In the genomic region with DNA sequence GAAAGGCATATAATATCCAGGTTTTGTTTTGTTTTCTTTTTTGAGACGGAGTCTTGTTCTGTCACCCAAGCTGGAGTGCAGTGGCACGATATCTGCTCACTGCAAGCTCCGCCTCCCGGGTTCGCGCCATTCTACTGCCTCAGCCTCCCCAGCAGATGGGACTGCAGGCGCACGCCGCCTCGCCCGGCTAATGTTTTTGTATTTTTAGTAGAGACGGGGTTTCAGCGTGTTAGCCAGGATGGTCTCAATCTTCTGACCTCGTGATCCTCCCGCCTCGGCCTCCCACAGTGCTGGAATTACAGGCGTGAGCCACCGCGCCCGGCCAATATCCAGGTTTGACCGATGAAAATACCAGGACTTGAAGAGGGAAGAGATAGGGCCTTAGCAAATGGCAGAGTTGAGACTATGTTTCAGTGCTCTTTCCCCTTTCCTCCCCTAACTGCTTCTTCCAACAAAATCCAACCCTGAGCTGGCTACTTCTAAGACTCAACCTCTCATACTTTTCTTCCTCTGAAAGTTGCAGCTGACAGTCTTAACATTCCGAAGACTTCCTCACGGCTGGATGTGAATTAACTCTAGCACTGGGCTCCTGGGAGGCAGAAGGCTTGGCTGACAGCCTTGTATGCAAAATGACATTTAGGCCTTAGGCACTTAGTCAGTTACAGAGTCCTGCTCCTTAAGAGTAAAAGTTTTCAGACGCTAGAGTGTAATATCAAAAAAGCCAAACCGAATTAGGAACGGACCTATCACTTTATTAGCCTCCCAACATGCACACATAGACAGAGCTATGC, we compare ENCODE assay signal across 18 cellular contexts. TPM values are rescaled to one million over a fixed set of nuclear protein-coding genes. Genes with fewer than 3 reads are reported as not detected.
A peak's percentile ranks its signal among the peaks of the same experiment; 100 is the strongest.
DNase-seq lines count a peak whose midpoint lies in the region; ATAC-seq, FAIRE-seq and TF ChIP-seq lines count a peak whose summit lies in the region.
"Had no signal": no experiment of that assay in that cellular context is flagged by ENCODE, and none has a peak within 500 bp of the region (broad histone marks: within the 10 kb centered on the region; RNA-seq: fewer than 3 reads in every experiment).

No MANE protein-coding gene starts in this region.

- ATAC-seq in left lung (peak; percentile 8), GM18858 (IDR thresholded peaks at IDR 0.05; ENCODE audit: unreplicated experiment) (no peak), GM21447 (IDR thresholded peaks at IDR 0.05; ENCODE audit: unreplicated experiment) (no peak), HG02852 (IDR thresholded peaks at IDR 0.05; ENCODE audit: unreplicated experiment) (no peak)
- ATAC-seq: activated CD4-positive, alpha-beta T cell treated with anti-CD3 and anti-CD28 coated beads for 36 hours; activated T-cell treated with anti-CD3 and anti-CD28 coated beads, Interleukin-2, amount 50 U/mL, for 4 hours had no signal

- no peaks in the 10 kb centered on the region for H3K9me3 ChIP-seq in MG63
- H3K9me3 ChIP-seq in left lung, result no peaks in the 10 kb centered on the region
- no peaks in the 10 kb centered on the region for H3K9me3 ChIP-seq in subcutaneous abdominal adipose tissue (ENCODE audit: control insufficient read depth in 5 of 5, low read length in 5 of 5)
- no peaks in the 10 kb centered on the region for H3K9me3 ChIP-seq in small intestine (ENCODE audit: control insufficient read depth, low read depth)
- H3K9me3 ChIP-seq: adrenal gland, pancreas, transverse colon had no signal

- intact Hi-C loops in left lung (cut with DNase I), result no loop called here

- TF ChIP-seq CTCF in chondrocyte (IDR thresholded peaks at IDR 0.05) (no peak), left lung (IDR thresholded peaks at IDR 0.05) (no peak)

- H3K36me3 ChIP-seq in MG63, result no peaks in the 10 kb centered on the region; the same call in 1 of the 2 replicates
- H3K36me3 ChIP-seq in left lung, result no peaks in the 10 kb centered on the region
- no peaks in the 10 kb centered on the region for H3K36me3 ChIP-seq in subcutaneous abdominal adipose tissue (ENCODE audit: control insufficient read depth in 5 of 5, insufficient read depth in 5 of 5, low read length in 5 of 5)
- H3K36me3 ChIP-seq in small intestine (ENCODE audit: control insufficient read depth in 2 of 2, insufficient read depth in 2 of 2, low read length in 2 of 2), result no peaks in the 10 kb centered on the region
- H3K36me3 ChIP-seq: adrenal gland, pancreas, transverse colon had no signal

- H3K4me1 ChIP-seq in left lung, result peaks cover 6 to 17% of the 10 kb centered on the region in 2 donors
- H3K4me1 ChIP-seq in subcutaneous abdominal adipose tissue (ENCODE audit: control insufficient read depth in 5 of 5, insufficient read depth in 5 of 5, low read length in 5 of 5), result peaks cover 4 to 33% (median 28%) of the 10 kb centered on the region in 5 donors
- H3K4me1 ChIP-seq in small intestine (ENCODE audit: control insufficient read depth in 2 of 2, insufficient read depth in 1 of 2, low read depth in 1 of 2, low read length in 1 of 2), result peaks cover 3 to 6% of the 10 kb centered on the region in 2 donors

- peak overlapping the region in 1 of 5 donors; percentile 50 for H3K9ac ChIP-seq in subcutaneous abdominal adipose tissue (ENCODE audit: low read length in 5 of 5)

- no peaks in the 10 kb centered on the region for H3K27me3 ChIP-seq in MG63
- no peaks in the 10 kb centered on the region for H3K27me3 ChIP-seq in left lung
- H3K27me3 ChIP-seq in subcutaneous abdominal adipose tissue (ENCODE audit: control insufficient read depth in 5 of 5, insufficient read depth in 4 of 5, low read length in 5 of 5), result no peaks in the 10 kb centered on the region
- no peaks in the 10 kb centered on the region for H3K27me3 ChIP-seq in small intestine (ENCODE audit: control insufficient read depth in 2 of 2, insufficient read depth in 2 of 2, low read length in 2 of 2)
- H3K27me3 ChIP-seq: adrenal gland, pancreas, transverse colon had no signal

- H3K27ac Mint-ChIP-seq in chondrocyte (ENCODE audit: unreplicated experiment), result peak overlapping the region; percentile 86
- H3K27ac Mint-ChIP-seq: activated CD4-positive, alpha-beta T cell treated with anti-CD3 and anti-CD28 coated beads for 36 hours; T-helper 1 cell treated with Interleukin-12 subunit alpha and Interleukin-12 subunit beta and Interleukin-4 antibody, amounts not matched to agents 30 μg/mL and 1 μg/mL, for 36 hours had no signal

- no peak overlapping the region for H3K27ac ChIP-seq in left lung
- peak overlapping the region; percentile 88 for H3K27ac ChIP-seq in subcutaneous abdominal adipose tissue (ENCODE audit: low read depth, low read length)
- H3K27ac ChIP-seq in small intestine (ENCODE audit: low read depth in 1 of 2, low read length in 1 of 2), result no peak overlapping the region
- H3K27ac ChIP-seq: adrenal gland, transverse colon had no signal

- peaks cover 40% of the 10 kb centered on the region for H3K4me1 Mint-ChIP-seq in chondrocyte (ENCODE audit: low read depth)

- H3K36me3 Mint-ChIP-seq in chondrocyte (ENCODE audit: low read depth), result no peaks in the 10 kb centered on the region

- H3K4me3 ChIP-seq in MG63, result no peak overlapping the region
- H3K4me3 ChIP-seq in left lung, result no peak overlapping the region
- H3K4me3 ChIP-seq in subcutaneous abdominal adipose tissue (ENCODE audit: low read depth in 1 of 5, low read length in 5 of 5), result peak overlapping the region in 1 of 5 donors; percentile 35
- H3K4me3 ChIP-seq in small intestine (ENCODE audit: low read depth in 1 of 2, low read length in 2 of 2), result no peak overlapping the region
- H3K4me3 ChIP-seq: adrenal gland, pancreas, transverse colon had no signal

- H3K4me3 Mint-ChIP-seq in chondrocyte (ENCODE audit: unreplicated experiment), result no peak overlapping the region
- H3K4me3 Mint-ChIP-seq: activated CD4-positive, alpha-beta T cell treated with anti-CD3 and anti-CD28 coated beads for 36 hours; activated T-cell treated with anti-CD3 and anti-CD28 coated beads, Interleukin-2, amount 50 U/mL, for 4 hours; dendritic cell treated with granulocyte-macrophage colony-stimulating factor and Interleukin-4, amounts not matched to agents 40 ng/mL and 50 ng/mL, for 4 days; T-helper 1 cell treated with Interleukin-12 subunit alpha and Interleukin-12 subunit beta and Interleukin-4 antibody, amounts not matched to agents 30 μg/mL and 1 μg/mL, for 36 hours had no signal

- DNase-seq in MG63 (peak; percentile 42), chondrocyte (ENCODE audit: low spot score) (no peak), left lung (no peak), small intestine (no peak)
- DNase-seq: activated CD4-positive, alpha-beta T cell treated with anti-CD3 and anti-CD28 coated beads for 36 hours; activated T-cell treated with anti-CD3 and anti-CD28 coated beads, Interleukin-2, amount 50 U/mL, for 4 hours; adrenal gland; midbrain; NCI-H510A; pancreas; transverse colon had no signal

- H3K9me3 Mint-ChIP-seq in chondrocyte (ENCODE audit: low read depth), result no peaks in the 10 kb centered on the region
- H3K9me3 Mint-ChIP-seq: activated T-cell treated with anti-CD3 and anti-CD28 coated beads, Interleukin-2, amount 50 U/mL, for 4 hours; dendritic cell treated with granulocyte-macrophage colony-stimulating factor and Interleukin-4, amounts not matched to agents 40 ng/mL and 50 ng/mL, for 4 days had no signal

- 85 to 88% (median 87%) methylated on average over 26 of the region's 26 CpGs for WGBS in small intestine, 3 donors

- no peak for FAIRE-seq in small intestine (lab: Jason Lieb, UNC)
- FAIRE-seq: pancreas, RCC 7860 had no signal

- no peaks in the 10 kb centered on the region for H3K27me3 Mint-ChIP-seq in chondrocyte (ENCODE audit: low read depth)
- H3K27me3 Mint-ChIP-seq: activated CD4-positive, alpha-beta T cell treated with anti-CD3 and anti-CD28 coated beads for 36 hours; dendritic cell treated with granulocyte-macrophage colony-stimulating factor and Interleukin-4, amounts not matched to agents 40 ng/mL and 50 ng/mL, for 4 days had no signal

RNA-seq across cellular contexts. Expression of gene ANXA2, which starts 15.2 kb away (rescaled TPM):
- 5,310 and 5,617 TPM in 2 replicates for total RNA-seq in MG63 (2014; rRNA removed; shearing (Covaris generic); ENCODE audit: low replicate concordance)
- 2,649 to 2,819 TPM (median 2,779 TPM) in 3 replicates for total RNA-seq in chondrocyte
- total RNA-seq in left lung, result 1,000 to 10,000 TPM; 1,567 to 1,593 TPM
- polyA plus RNA-seq in small intestine, result 1,000 to 10,000 TPM; 1,129 to 2,583 (median 1,917) TPM
